15 cellular contexts compared by ENCODE assay signal in the genomic region with DNA sequence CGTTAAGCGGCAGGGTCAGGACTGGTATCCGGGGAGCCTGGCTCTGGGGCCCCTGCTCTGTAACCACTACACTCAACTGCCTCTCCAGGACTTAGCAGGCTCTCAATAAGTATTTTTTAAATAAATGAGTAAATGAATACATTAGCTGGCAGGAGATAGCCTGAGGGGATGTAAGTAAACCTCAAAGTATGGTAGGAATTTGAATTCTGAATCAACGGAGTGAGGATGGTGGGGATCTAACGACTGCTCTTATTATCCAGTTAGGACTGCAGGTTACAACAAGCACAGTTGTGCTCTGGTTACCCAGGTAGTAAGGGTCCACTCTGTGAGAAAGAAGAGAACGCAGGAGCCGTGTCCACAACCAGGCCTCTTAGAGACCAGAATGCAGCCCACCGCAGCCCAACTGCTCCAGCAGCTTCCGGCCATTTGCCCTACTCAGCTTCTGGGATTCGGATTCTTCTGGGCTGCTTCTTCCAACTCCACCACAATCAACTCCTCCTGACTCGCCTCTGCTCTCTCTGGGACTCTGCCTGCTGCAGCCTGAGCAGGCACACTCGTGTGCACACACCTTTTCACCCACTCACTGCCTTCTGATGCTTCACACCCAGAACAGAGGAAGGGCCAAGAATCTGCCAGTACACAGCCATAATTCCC. TPM values are rescaled to one million over a fixed set of nuclear protein-coding genes. Genes with fewer than 3 reads are reported as not detected.
DNase-seq lines count a peak whose midpoint lies in the region; ATAC-seq, FAIRE-seq and TF ChIP-seq lines count a peak whose summit lies in the region.
"Had no signal": no experiment of that assay in that cellular context is flagged by ENCODE, and none has a peak within 500 bp of the region (broad histone marks: within the 10 kb centered on the region; RNA-seq: fewer than 3 reads in every experiment).

No MANE protein-coding gene starts in this region.

- POLR2A ChIA-PET in IMR-90 (lab: Charles Lee; ENCODE audit: unreplicated experiment) = no interaction called here

- H3K9me3 Mint-ChIP-seq in astrocyte (ENCODE audit: unreplicated experiment) = no peaks in the 10 kb centered on the region
- H3K9me3 Mint-ChIP-seq: endodermal cell had no signal

- no peaks in the 10 kb centered on the region for H3K27me3 Mint-ChIP-seq in astrocyte (ENCODE audit: low read depth, unreplicated experiment)
- H3K27me3 Mint-ChIP-seq: activated CD4-positive, alpha-beta T cell treated with anti-CD3 and anti-CD28 coated beads for 36 hours; stimulated activated naive B cell treated with anti-CD40 and anti-IgM and Interleukin-4, amounts not matched to agents 10 μg/mL and 1 μg/mL and 100 μg/mL, for 72 hours had no signal

- no TSS peak for BruUV-seq in IMR-90 (replicated peaks; lab: Mats Ljungman, UMichigan)

- no peak overlapping the region for H3K23ac ChIP-seq in IMR-90 (ENCODE audit: low read depth, low read length)

- dilution Hi-C loops in IMR-90 (cut with HindIII; ENCODE audit: low sequenced_read_pairs, unreplicated experiment) = no loop called here

- H2BK15ac ChIP-seq in IMR-90 (ENCODE audit: low read depth, low read length) = peak overlapping the region; percentile 39; the same call in 2 of the 3 replicates

- intact Hi-C loops in IMR-90 (cut with micrococcal nuclease) = loop anchor here (10.0 kb wide), 1 partner anchor 138 kb away; a partner anchor contains a TSS

- H3K9me1 ChIP-seq in IMR-90 (ENCODE audit: insufficient read depth, low read length) = peaks cover 29% of the 10 kb centered on the region

- H2AK9ac ChIP-seq in IMR-90 (replicated peaks; ENCODE audit: low read depth, low read length, poor library complexity) = peak overlapping the region; percentile 76

- TF ChIP-seq RAD21 in IMR-90 (IDR thresholded peaks at IDR 0.05; ENCODE audit: low read length) = no peak

- no peak for TF ChIP-seq CTCF in AG09309 (IDR thresholded peaks at IDR 0.05; ENCODE audit: control insufficient read depth, insufficient read depth, low read depth, low read length, missing control alignments)
- TF ChIP-seq CTCF in IMR-90 (conservative IDR thresholded peaks at IDR 0.05; ENCODE audit: low read depth, low read length) = no peak
- TF ChIP-seq CTCF in astrocyte (IDR thresholded peaks at IDR 0.05; ENCODE audit: insufficient read depth, low read depth, low read length) = no peak

- H2BK120ac ChIP-seq in IMR-90 (ENCODE audit: low read depth, low read length) = peak overlapping the region; percentile 89

- H4K5ac ChIP-seq in IMR-90 (ENCODE audit: low read depth, low read length) = no peak overlapping the region

- H3K9me3 ChIP-seq in IMR-90 (ENCODE audit: control insufficient read depth, insufficient read depth, low read length) (no peaks in the 10 kb centered on the region), astrocyte (ENCODE audit: insufficient read depth, low read depth, low read length) (no peaks in the 10 kb centered on the region)
- H3K9me3 ChIP-seq: BE2C had no signal

- no peaks in the 10 kb centered on the region for H3K36me3 Mint-ChIP-seq in astrocyte (ENCODE audit: low read depth, unreplicated experiment)

- H3K4me3 ChIP-seq in AG09309 (ENCODE audit: control insufficient read depth, low read depth, low read length) (no peak overlapping the region), IMR-90 (ENCODE audit: insufficient read depth, low read depth, low read length) (no peak overlapping the region), astrocyte (ENCODE audit: insufficient read depth, low read depth, low read length) (no peak overlapping the region)

- peaks cover 72% of the 10 kb centered on the region for H3K79me2 ChIP-seq in astrocyte (ENCODE audit: insufficient read depth, low read length)

- H3K4me3 Mint-ChIP-seq in astrocyte (ENCODE audit: unreplicated experiment) = peak overlapping the region; percentile 56
- H3K4me3 Mint-ChIP-seq: activated CD4-positive, alpha-beta T cell treated with anti-CD3 and anti-CD28 coated beads for 36 hours; endodermal cell; stimulated activated naive B cell treated with anti-CD40 and anti-IgM and Interleukin-4, amounts not matched to agents 10 μg/mL and 1 μg/mL and 100 μg/mL, for 72 hours had no signal

- no peak overlapping the region for H3K56ac ChIP-seq in IMR-90 (ENCODE audit: extremely low read depth, insufficient read depth, low read length)

- H3K27ac Mint-ChIP-seq in astrocyte (ENCODE audit: unreplicated experiment) = peak overlapping the region; percentile 84
- H3K27ac Mint-ChIP-seq: activated CD4-positive, alpha-beta T cell treated with anti-CD3 and anti-CD28 coated beads for 36 hours; endodermal cell; stimulated activated naive B cell treated with anti-CD40 and anti-IgM and Interleukin-4, amounts not matched to agents 10 μg/mL and 1 μg/mL and 100 μg/mL, for 72 hours had no signal

- H3K4me1 ChIP-seq in IMR-90 (ENCODE audit: control insufficient read depth, insufficient read depth, low read length) (peaks cover 20% of the 10 kb centered on the region), astrocyte (ENCODE audit: insufficient read depth, low read length) (peaks cover 23% of the 10 kb centered on the region)

- peaks cover 33% of the 10 kb centered on the region for H4K20me1 ChIP-seq in IMR-90 (ENCODE audit: insufficient read depth, low read length)
- H4K20me1 ChIP-seq in astrocyte (ENCODE audit: insufficient read depth, low read length) = peaks cover 96% of the 10 kb centered on the region

- H4K91ac ChIP-seq in IMR-90 (ENCODE audit: insufficient read depth, low read depth, low read length) = peak overlapping the region; percentile 76

- 39% methylated on average over 3 of the region's 12 CpGs; no CpG with 5 or more reads in 1 of the 2 experiments for WGBS in IMR-90 (ENCODE audit: extremely low coverage in 2 of 2, insufficient read length in 1 of 2), 2 experiments

- peak overlapping the region; percentile 82 for H2AFZ ChIP-seq in IMR-90 (replicated peaks; ENCODE audit: low read length, poor library complexity)
- no peak overlapping the region for H2AFZ ChIP-seq in astrocyte (ENCODE audit: low read depth, low read length)

- H3K36me3 ChIP-seq in IMR-90 (ENCODE audit: control insufficient read depth, insufficient read depth, low read length) = no peaks in the 10 kb centered on the region
- H3K36me3 ChIP-seq in astrocyte (ENCODE audit: insufficient read depth, low read length) = no peaks in the 10 kb centered on the region
- H3K36me3 ChIP-seq: BE2C had no signal

- no peaks in the 10 kb centered on the region for H3K27me3 ChIP-seq in IMR-90 (ENCODE audit: control insufficient read depth, insufficient read depth, low read length)
- H3K27me3 ChIP-seq in astrocyte (ENCODE audit: insufficient read depth, low read length) = no peaks in the 10 kb centered on the region
- H3K27me3 ChIP-seq: BE2C had no signal

- peak overlapping the region; percentile 86 for H3K4ac ChIP-seq in IMR-90 (ENCODE audit: low read depth, low read length)

- no peak overlapping the region; the same call in 1 of the 2 replicates for H3K18ac ChIP-seq in IMR-90 (ENCODE audit: low read depth, low read length)

- in situ Hi-C loops in IMR-90 (cut with MboI; ENCODE audit: low sequenced_read_pairs) = no loop called here

- peaks cover 47 to 84% of the 10 kb centered on the region in 2 experiments for H3K79me1 ChIP-seq in IMR-90 (ENCODE audit: low read depth in 1 of 2, low read length in 2 of 2)

- H3K4me2 ChIP-seq in IMR-90 (ENCODE audit: low read depth, low read length) (peak overlapping the region; percentile 81; the same call in 1 of the 2 replicates), astrocyte (ENCODE audit: low read length) (peak overlapping the region; percentile 60)

- ATAC-seq in IMR-90 (ENCODE audit: low read depth) = peak; percentile 91
- ATAC-seq in left lobe of liver = no peak
- ATAC-seq: activated CD4-positive, alpha-beta T cell treated with anti-CD3 and anti-CD28 coated beads for 36 hours; stimulated activated naive B cell treated with anti-CD40 and anti-IgM and Interleukin-4, amounts not matched to agents 10 μg/mL and 1 μg/mL and 100 μg/mL, for 72 hours had no signal

- peak overlapping the region; percentile 12; the same call in 1 of the 2 replicates for H3K9ac ChIP-seq in IMR-90 (ENCODE audit: low read depth, low read length)
- no peak overlapping the region for H3K9ac ChIP-seq in astrocyte (ENCODE audit: low read length)

- peak overlapping the region; percentile 87 for H3K14ac ChIP-seq in IMR-90 (replicated peaks; ENCODE audit: low read depth, low read length)

- DNase-seq in AG09309 (ENCODE audit: low read depth) (peak; percentile 31), IMR-90 (peak; percentile 74), astrocyte (ENCODE audit: low read depth) (peak; percentile 76), hepatic stellate cell (ENCODE audit: low spot score) (peak; percentile 71), left lobe of liver (ENCODE audit: low spot score) (no peak), MV-4-11 (lab: John Stamatoyannopoulos, UW) (no peak)
- DNase-seq in stimulated activated CD4-positive, alpha-beta T cell treated with anti-CD3 and anti-CD28 coated beads, Interleukin-2, amount 100 ng/mL, for 24 hours = no peak
- DNase-seq in activated T-cell treated with anti-CD3 and anti-CD28 coated beads, Interleukin-2, amount 50 U/mL, for 1 hour = no peak
- DNase-seq: activated CD4-positive, alpha-beta T cell treated with anti-CD3 and anti-CD28 coated beads for 36 hours; activated naive CD4-positive, alpha-beta T cell treated with Interleukin-2 at 50 U/mL for 16 hours; BE2C; NCI-H1436; OCI-M1; stimulated activated naive B cell treated with anti-CD40 and anti-IgM and Interleukin-4, amounts not matched to agents 10 μg/mL and 1 μg/mL and 100 μg/mL, for 72 hours had no signal

- TF ChIP-seq POLR2A in IMR-90 (IDR thresholded peaks at IDR 0.05; ENCODE audit: low read depth, low read length) = no peak

- CTCF ChIA-PET in IMR-90 (lab: Yijun Ruan, JAX) = interaction anchor here (1.3 kb wide), 1 partner anchor 11 kb away, joined by 3 read pairs; no protein-coding TSS in a partner anchor

- peak overlapping the region in 1 of 2 experiments; percentile 50; a peak in 1 of 4 replicates for H4K8ac ChIP-seq in IMR-90 (ENCODE audit: low read depth in 2 of 2, low read length in 2 of 2)

- H3K27ac ChIP-seq in IMR-90 (ENCODE audit: insufficient read depth, low read length) (peak overlapping the region; percentile 55), astrocyte (ENCODE audit: low read depth, low read length) (no peak overlapping the region)

- H2AK5ac ChIP-seq in IMR-90 (ENCODE audit: low read depth, low read length) = peak overlapping the region; percentile 93

- FAIRE-seq in astrocyte (lab: Jason Lieb, UNC) = peak; percentile 9

- H2BK5ac ChIP-seq in IMR-90 (ENCODE audit: low read depth, low read length, poor library complexity, severe bottlenecking) = peak overlapping the region; percentile 71

- H2BK20ac ChIP-seq in IMR-90 (ENCODE audit: low read depth, low read length) = peak overlapping the region; percentile 88

- H3K4me1 Mint-ChIP-seq in astrocyte (ENCODE audit: low read depth, unreplicated experiment) = peaks cover 45% of the 10 kb centered on the region

TF ChIP-seq in IMR-90, 13 proteins besides CTCF, POLR2A, EP300 and RAD21 (continues in another document):
- TF ChIP-seq RCOR1 (IDR thresholded peaks at IDR 0.05; ENCODE audit: insufficient replicate concordance, low read length) = no peak
- no peak for TF ChIP-seq BHLHE40 (IDR thresholded peaks at IDR 0.05; ENCODE audit: low read depth, low read length)

RNA-seq across cellular contexts. Expression of a gene that starts 52.6 kb away (rescaled TPM):
- total RNA-seq in IMR-90 (2012; rRNA removed) = 51.9 and 63.4 TPM in 2 replicates
- polyA plus RNA-seq in IMR-90 (2012; rRNA removed) = 50.2 and 51.6 TPM in 2 replicates
- polyA plus RNA-seq in IMR-90 (2012; cell fraction: cytosol; rRNA removed) = 33.8 and 51.4 TPM in 2 replicates
- 18.2 and 24.4 TPM in 2 replicates for polyA plus RNA-seq in IMR-90 (2012; cell fraction: nucleus; rRNA removed; ENCODE audit: low replicate concordance)
- total RNA-seq in astrocyte = 26.9 and 27.7 TPM in 2 replicates
- total RNA-seq in left lobe of liver = 4.8 TPM

Comparison
In these comparisons a context has a peak if more than half of its experiments do, and no peak if none do; other contexts are left out.
1. DNase-seq: peak in AG09309 (single experiment), IMR-90 (single experiment), astrocyte (single experiment) and hepatic stellate cell (single experiment); none in left lobe of liver (single experiment), stimulated activated CD4-positive, alpha-beta T cell treated with anti-CD3 and anti-CD28 coated beads, Interleukin-2, amount 100 ng/mL, for 24 hours (0 of 2), activated T-cell treated with anti-CD3 and anti-CD28 coated beads, Interleukin-2, amount 50 U/mL, for 1 hour (single experiment) and MV-4-11 (single experiment).